In the genomic region with DNA sequence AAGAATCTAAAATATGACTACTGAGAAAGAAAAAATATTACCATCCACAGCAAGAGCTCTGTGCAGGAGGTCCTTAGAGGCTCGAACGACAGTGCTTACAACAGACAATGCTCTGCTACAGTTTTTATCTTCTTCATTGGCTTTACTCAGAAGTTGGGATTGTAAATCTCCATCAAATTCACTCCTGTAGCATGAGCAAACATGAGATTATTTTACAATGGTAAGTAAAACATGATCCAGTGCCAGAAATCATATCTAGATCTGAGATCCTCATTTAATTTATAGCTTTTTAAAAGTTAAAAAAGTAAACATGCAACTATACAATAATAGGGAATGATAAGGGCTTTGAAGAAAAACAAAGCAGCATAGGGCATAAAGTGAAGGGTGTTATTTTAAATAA, we compare ENCODE assay signal across 3 cellular contexts.
"Had no signal": no experiment of that assay in that cellular context is flagged by ENCODE, and none has a peak within 500 bp of the region (broad histone marks: within the 10 kb centered on the region; RNA-seq: fewer than 3 reads in every experiment).

No MANE protein-coding gene starts in this region.

- H3K4me3 ChIP-seq: GM12878 had no signal

- ATAC-seq: GM12878 had no signal

- DNase-seq: GDM1, GF-D8 had no signal
